ENCODE assay signal across 30 cellular contexts in genomic region chr16:4783951-4784336, GRCh38. TPM values are rescaled to one million over a fixed set of nuclear protein-coding genes. Genes with fewer than 3 reads are reported as not detected.
"Had no signal": no experiment of that assay in that cellular context is flagged by ENCODE, and none has a peak within 500 bp of the region (broad histone marks: within the 10 kb centered on the region; RNA-seq: fewer than 3 reads in every experiment).

No MANE protein-coding gene starts in this region.

- DNase-seq: colonic mucosa; effector CD8-positive, alpha-beta T cell; endodermal cell; foreskin fibroblast; gastrocnemius medialis; left ventricle myocardium superior; lower lobe of right lung; naive thymus-derived CD8-positive, alpha-beta T cell; nephron progenitor cell; stimulated activated CD4-positive, alpha-beta T cell treated with anti-CD3 and anti-CD28 coated beads, Interleukin-2, amount 100 ng/mL, for 24 hours; stimulated activated CD4-positive, alpha-beta T cell treated with anti-CD3 and anti-CD28 coated beads, Interleukin-4, amount 100 ng/mL, for 24 hours; transverse colon; upper lobe of right lung; uterus had no signal

- H3K36me3 ChIP-seq: colonic mucosa, gastrocnemius medialis, lower lobe of right lung, neutrophil, suprapubic skin, transverse colon, upper lobe of right lung, uterus had no signal

- H3K9me3 ChIP-seq: colonic mucosa, gastrocnemius medialis, lower lobe of right lung, neutrophil, suprapubic skin, transverse colon, upper lobe of right lung, uterus had no signal

- H3K4me2 ChIP-seq: smooth muscle cell had no signal

- H3K4me3 ChIP-seq: colonic mucosa, gastrocnemius medialis, lower lobe of right lung, smooth muscle cell, suprapubic skin, transverse colon, upper lobe of right lung, uterus had no signal

- H3K79me2 ChIP-seq: parathyroid adenoma had no signal

- H3K27me3 Mint-ChIP-seq: naive thymus-derived CD8-positive, alpha-beta T cell; progenitor cell of endocrine pancreas; stimulated activated naive CD8-positive, alpha-beta T cell treated with anti-CD3 and anti-CD28 coated beads, Interleukin-15, Interleukin-2, amounts not matched to agents 100 ng/mL and 50 ng/mL, for 24 hours had no signal

- H3K27me3 ChIP-seq: colonic mucosa, gastrocnemius medialis, neutrophil, suprapubic skin, transverse colon, upper lobe of right lung, uterus had no signal

- H3K4me3 Mint-ChIP-seq: dendritic cell treated with granulocyte-macrophage colony-stimulating factor and Interleukin-4, amounts not matched to agents 40 ng/mL and 50 ng/mL, for 4 days; endodermal cell; naive thymus-derived CD8-positive, alpha-beta T cell; nephron progenitor cell; stimulated activated effector memory CD8-positive, alpha-beta T cell treated with anti-CD3 and anti-CD28 coated beads, Interleukin-12 subunit alpha, Interleukin-12 subunit beta, amount 100 ng/mL, for 72 hours; stimulated activated naive CD8-positive, alpha-beta T cell treated with anti-CD3 and anti-CD28 coated beads, Interleukin-15, Interleukin-2, amounts not matched to agents 100 ng/mL and 50 ng/mL, for 24 hours had no signal

- H3K9me3 Mint-ChIP-seq: dendritic cell treated with granulocyte-macrophage colony-stimulating factor and Interleukin-4, amounts not matched to agents 40 ng/mL and 50 ng/mL, for 4 days; endodermal cell; naive thymus-derived CD8-positive, alpha-beta T cell; nephron progenitor cell; stimulated activated effector memory CD8-positive, alpha-beta T cell treated with anti-CD3 and anti-CD28 coated beads, Interleukin-12 subunit alpha, Interleukin-12 subunit beta, amount 100 ng/mL, for 72 hours; stimulated activated naive CD8-positive, alpha-beta T cell treated with anti-CD3 and anti-CD28 coated beads, Interleukin-15, Interleukin-2, amounts not matched to agents 100 ng/mL and 50 ng/mL, for 24 hours had no signal

- H3K4me1 ChIP-seq: colonic mucosa, gastrocnemius medialis, lower lobe of right lung, parathyroid adenoma, suprapubic skin, upper lobe of right lung, uterus had no signal

- H3K27ac ChIP-seq: colonic mucosa, epithelial cell of prostate, gastrocnemius medialis, lower lobe of right lung, neutrophil, parathyroid adenoma, suprapubic skin, transverse colon, upper lobe of right lung, uterus had no signal

- H3K27ac Mint-ChIP-seq: dendritic cell treated with granulocyte-macrophage colony-stimulating factor and Interleukin-4, amounts not matched to agents 40 ng/mL and 50 ng/mL, for 4 days; endodermal cell; nephron progenitor cell; progenitor cell of endocrine pancreas; stimulated activated effector memory CD8-positive, alpha-beta T cell treated with anti-CD3 and anti-CD28 coated beads, Interleukin-12 subunit alpha, Interleukin-12 subunit beta, amount 100 ng/mL, for 72 hours; stimulated activated naive CD8-positive, alpha-beta T cell treated with anti-CD3 and anti-CD28 coated beads, Interleukin-15, Interleukin-2, amounts not matched to agents 100 ng/mL and 50 ng/mL, for 24 hours had no signal

- H3K36me3 Mint-ChIP-seq: naive thymus-derived CD8-positive, alpha-beta T cell; stimulated activated effector memory CD8-positive, alpha-beta T cell treated with anti-CD3 and anti-CD28 coated beads, Interleukin-12 subunit alpha, Interleukin-12 subunit beta, amount 100 ng/mL, for 72 hours had no signal

- H2AFZ ChIP-seq: parathyroid adenoma had no signal

- H3K4me1 Mint-ChIP-seq: naive thymus-derived CD8-positive, alpha-beta T cell had no signal

- ATAC-seq: esophagus mucosa; gastrocnemius medialis; left ventricle myocardium superior; naive thymus-derived CD8-positive, alpha-beta T cell; sciatic nerve; stimulated activated effector memory CD8-positive, alpha-beta T cell treated with anti-CD3 and anti-CD28 coated beads, Interleukin-12 subunit alpha, Interleukin-12 subunit beta, amount 100 ng/mL, for 72 hours had no signal

- H3K9ac ChIP-seq: parathyroid adenoma had no signal

RNA-seq across cellular contexts. Expression of gene SEPTIN12, which starts 4.2 kb away (rescaled TPM):
- total RNA-seq: colonic mucosa; esophagus mucosa; gastrocnemius medialis; glomerular endothelial cell; left ventricle myocardium superior; lower lobe of right lung; mesenteric fat pad; myocyte; naive thymus-derived CD8-positive, alpha-beta T cell; omental fat pad; progenitor cell of endocrine pancreas; sciatic nerve; smooth muscle cell; suprapubic skin; transverse colon; upper lobe of right lung; uterus had no signal
- polyA plus RNA-seq: keratinocyte; naive thymus-derived CD8-positive, alpha-beta T cell; smooth muscle cell had no signal

RNA-seq across cellular contexts. Expression of gene SMIM22, which starts 11.2 kb away (rescaled TPM):
- total RNA-seq: endodermal cell; gastrocnemius medialis; glomerular endothelial cell; left ventricle myocardium superior; mesenteric fat pad; myocyte; naive thymus-derived CD8-positive, alpha-beta T cell; omental fat pad; progenitor cell of endocrine pancreas; sciatic nerve; smooth muscle cell had no signal
- polyA plus RNA-seq: naive thymus-derived CD8-positive, alpha-beta T cell had no signal

RNA-seq across cellular contexts. Expression of gene DNAAF8, which starts 49.6 kb away (rescaled TPM):
- total RNA-seq: smooth muscle cell had no signal
